In the genomic region with DNA sequence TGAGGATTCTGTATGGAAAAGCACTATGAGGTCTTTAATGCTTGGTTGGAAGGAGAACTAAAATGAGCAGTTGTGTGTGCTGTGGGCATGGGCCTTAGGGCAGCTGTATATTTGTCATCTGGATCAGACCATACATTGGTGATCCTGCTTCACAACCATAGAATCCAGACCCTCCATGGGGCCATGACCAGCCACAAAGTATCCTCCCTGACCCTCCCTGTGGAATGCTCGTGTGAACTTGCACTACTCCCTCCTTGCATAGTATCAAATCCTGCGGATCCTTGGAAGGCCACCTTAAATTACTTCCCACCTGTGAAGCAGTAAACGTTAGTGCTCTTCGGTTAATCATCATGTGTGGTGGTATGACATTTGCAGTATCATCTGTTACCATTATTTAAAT, we compare ENCODE assay signal across 30 cellular contexts.
"Had no signal": no experiment of that assay in that cellular context is flagged by ENCODE, and none has a peak within 500 bp of the region (broad histone marks: within the 10 kb centered on the region; RNA-seq: fewer than 3 reads in every experiment).

No MANE protein-coding gene starts in this region.

- H3K4me3 ChIP-seq: esophagus squamous epithelium, gastrocnemius medialis, hepatocyte, psoas muscle, spleen, tibial nerve had no signal

- H3K27ac Mint-ChIP-seq: activated CD4-positive, alpha-beta memory T cell treated with anti-CD3 and anti-CD28 coated beads, Interleukin-2, amount 10 ng/mL, durations not matched to agents 7 days and 5 days; activated CD4-positive, alpha-beta T cell treated with anti-CD3 and anti-CD28 coated beads, Interleukin-2, amount 10 ng/mL, durations not matched to agents 7 days and 5 days; activated naive CD4-positive, alpha-beta T cell treated with anti-CD3 and anti-CD28 coated beads, Interleukin-2, amount 50 U/mL, for 24 hours; activated naive CD8-positive, alpha-beta T cell treated with anti-CD3 and anti-CD28 coated beads, Interleukin-2, amount 50 U/mL, for 24 hours; activated T-cell treated with anti-CD3 and anti-CD28 coated beads, Interleukin-2, amount 50 U/mL, for 24 hours; activated T-helper 17 cell treated with anti-CD3 and anti-CD28 coated beads, Interleukin-2, amount 50 U/mL, for 72 hours; naive thymus-derived CD4-positive, alpha-beta T cell had no signal

- H3K4me1 Mint-ChIP-seq: activated CD4-positive, alpha-beta memory T cell treated with anti-CD3 and anti-CD28 coated beads, Interleukin-2, amount 10 ng/mL, durations not matched to agents 7 days and 5 days; activated CD4-positive, alpha-beta T cell treated with anti-CD3 and anti-CD28 coated beads, Interleukin-2, amount 10 ng/mL, durations not matched to agents 7 days and 5 days; activated naive CD4-positive, alpha-beta T cell treated with anti-CD3 and anti-CD28 coated beads, Interleukin-2, amount 50 U/mL, for 24 hours; activated naive CD8-positive, alpha-beta T cell treated with anti-CD3 and anti-CD28 coated beads, Interleukin-2, amount 50 U/mL, for 24 hours had no signal

- FAIRE-seq: bronchial epithelial cell, colon, endometrium had no signal

- H3K4me1 ChIP-seq: parathyroid adenoma, spleen had no signal

- H3K9me3 ChIP-seq: esophagus squamous epithelium, gastrocnemius medialis, psoas muscle, spleen, tibial nerve had no signal

- H2AFZ ChIP-seq: hepatocyte, parathyroid adenoma had no signal

- H3K9me3 Mint-ChIP-seq: activated CD4-positive, alpha-beta memory T cell treated with anti-CD3 and anti-CD28 coated beads, Interleukin-2, amount 10 ng/mL, durations not matched to agents 7 days and 5 days; activated CD4-positive, alpha-beta T cell treated with anti-CD3 and anti-CD28 coated beads, Interleukin-2, amount 10 ng/mL, durations not matched to agents 7 days and 5 days; activated naive CD4-positive, alpha-beta T cell treated with anti-CD3 and anti-CD28 coated beads, Interleukin-2, amount 50 U/mL, for 24 hours; activated naive CD8-positive, alpha-beta T cell treated with anti-CD3 and anti-CD28 coated beads, Interleukin-2, amount 50 U/mL, for 24 hours; activated T-cell treated with anti-CD3 and anti-CD28 coated beads, Interleukin-2, amount 50 U/mL, for 24 hours; activated T-helper 17 cell treated with anti-CD3 and anti-CD28 coated beads, Interleukin-2, amount 50 U/mL, for 72 hours; naive thymus-derived CD4-positive, alpha-beta T cell; neural crest cell had no signal

- H3K36me3 ChIP-seq: esophagus squamous epithelium, gastrocnemius medialis, spleen, tibial nerve had no signal

- H3K27me3 ChIP-seq: esophagus squamous epithelium, gastrocnemius medialis, hepatocyte, spleen, tibial nerve had no signal

- ATAC-seq: activated naive CD8-positive, alpha-beta T cell treated with anti-CD3 and anti-CD28 coated beads, Interleukin-2, amount 50 U/mL, for 24 hours; activated T-helper 17 cell treated with anti-CD3 and anti-CD28 coated beads, Interleukin-2, amount 50 U/mL, for 72 hours; gastrocnemius medialis; left ventricle myocardium superior; naive thymus-derived CD4-positive, alpha-beta T cell had no signal

- DNase-seq: activated CD4-positive, alpha-beta memory T cell treated with anti-CD3 and anti-CD28 coated beads, Interleukin-2, amount 10 ng/mL, durations not matched to agents 7 days and 5 days; activated CD4-positive, alpha-beta T cell treated with anti-CD3 and anti-CD28 coated beads for 1 hour; activated CD4-positive, alpha-beta T cell treated with anti-CD3 and anti-CD28 coated beads, Interleukin-2, amount 10 ng/mL, durations not matched to agents 7 days and 5 days; activated CD8-positive, alpha-beta memory T cell treated with anti-CD3 and anti-CD28 coated beads, Interleukin-2, amount 50 U/mL, for 48 hours; activated naive CD8-positive, alpha-beta T cell treated with anti-CD3 and anti-CD28 coated beads, Interleukin-2, amount 50 U/mL, for 24 hours; activated T-cell treated with anti-CD3 and anti-CD28 coated beads, Interleukin-2, amount 50 U/mL, for 24 hours; amygdala; dermis blood vessel endothelial cell; effector CD4-positive, alpha-beta T cell; esophagus squamous epithelium; gastrocnemius medialis; glutamatergic neuron; left ventricle myocardium superior; midbrain; naive thymus-derived CD4-positive, alpha-beta T cell; occipital lobe; psoas muscle; spleen; stimulated activated naive CD4-positive, alpha-beta T cell; T-helper 2 cell had no signal

- H3K4me2 ChIP-seq: hepatocyte had no signal

- H3K27ac ChIP-seq: epithelial cell of prostate, esophagus squamous epithelium, gastrocnemius medialis, hepatocyte, parathyroid adenoma, psoas muscle, spleen, tibial nerve had no signal

- H3K9ac ChIP-seq: parathyroid adenoma had no signal

- H3K4me3 Mint-ChIP-seq: activated CD4-positive, alpha-beta memory T cell treated with anti-CD3 and anti-CD28 coated beads, Interleukin-2, amount 10 ng/mL, durations not matched to agents 7 days and 5 days; activated CD4-positive, alpha-beta T cell treated with anti-CD3 and anti-CD28 coated beads, Interleukin-2, amount 10 ng/mL, durations not matched to agents 7 days and 5 days; activated naive CD4-positive, alpha-beta T cell treated with anti-CD3 and anti-CD28 coated beads, Interleukin-2, amount 50 U/mL, for 24 hours; activated naive CD8-positive, alpha-beta T cell treated with anti-CD3 and anti-CD28 coated beads, Interleukin-2, amount 50 U/mL, for 24 hours; activated T-cell treated with anti-CD3 and anti-CD28 coated beads, Interleukin-2, amount 50 U/mL, for 24 hours; activated T-helper 17 cell treated with anti-CD3 and anti-CD28 coated beads, Interleukin-2, amount 50 U/mL, for 72 hours; naive thymus-derived CD4-positive, alpha-beta T cell; neural crest cell had no signal

- H3K27me3 Mint-ChIP-seq: activated CD4-positive, alpha-beta memory T cell treated with anti-CD3 and anti-CD28 coated beads, Interleukin-2, amount 10 ng/mL, durations not matched to agents 7 days and 5 days; activated naive CD4-positive, alpha-beta T cell treated with anti-CD3 and anti-CD28 coated beads, Interleukin-2, amount 50 U/mL, for 24 hours; activated naive CD8-positive, alpha-beta T cell treated with anti-CD3 and anti-CD28 coated beads, Interleukin-2, amount 50 U/mL, for 24 hours; activated T-cell treated with anti-CD3 and anti-CD28 coated beads, Interleukin-2, amount 50 U/mL, for 24 hours; activated T-helper 17 cell treated with anti-CD3 and anti-CD28 coated beads, Interleukin-2, amount 50 U/mL, for 72 hours had no signal

- H3K36me3 Mint-ChIP-seq: activated naive CD4-positive, alpha-beta T cell treated with anti-CD3 and anti-CD28 coated beads, Interleukin-2, amount 50 U/mL, for 24 hours had no signal
